ENCODE assay signal across 8 cellular contexts in genomic region chr7:28408105-28408973, GRCh38. TPM values are rescaled to one million over a fixed set of nuclear protein-coding genes. Genes with fewer than 3 reads are reported as not detected.
DNase-seq lines count a peak whose midpoint lies in the region; ATAC-seq, FAIRE-seq and TF ChIP-seq lines count a peak whose summit lies in the region.

No MANE protein-coding gene starts in this region.

- peaks cover 28% of the 10 kb centered on the region for H3K4me1 Mint-ChIP-seq in stimulated activated memory B cell treated with anti-CD40 and anti-IgM and Interleukin-4, amounts not matched to agents 10 μg/mL and 1 μg/mL and 100 μg/mL, for 72 hours

- H3K27me3 Mint-ChIP-seq in stimulated activated memory B cell treated with anti-CD40 and anti-IgM and Interleukin-4, amounts not matched to agents 10 μg/mL and 1 μg/mL and 100 μg/mL, for 72 hours: peaks cover 57% of the 10 kb centered on the region

- H3K4me1 ChIP-seq in keratinocyte (ENCODE audit: control insufficient read depth, extremely low read depth, insufficient read depth, low read length): peaks cover 39% of the 10 kb centered on the region

- no peaks in the 10 kb centered on the region for H3K9me3 ChIP-seq in keratinocyte (ENCODE audit: control insufficient read depth, low read depth, low read length)

- H4K20me1 ChIP-seq in keratinocyte (ENCODE audit: control insufficient read depth, extremely low read depth, insufficient read depth, low read length): no peaks in the 10 kb centered on the region

- dilution Hi-C loops in keratinocyte (cut with MboI; ENCODE audit: extremely low pct_ligation_motif_present, low sequenced_read_pairs): no loop called here

- no peak overlapping the region for H3K9ac ChIP-seq in keratinocyte (ENCODE audit: control insufficient read depth, extremely low read depth, insufficient read depth, low read length)

- TF ChIP-seq CTCF in keratinocyte (optimal IDR thresholded peaks at IDR 0.05 in 1 of 3, IDR thresholded peaks at IDR 0.05 in 1 of 3, conservative IDR thresholded peaks at IDR 0.05 in 1 of 3; ENCODE audit: extremely low read depth in 1 of 3, insufficient read depth in 2 of 3, low read length in 3 of 3): no peak

- H3K4me3 ChIP-seq in keratinocyte (ENCODE audit: control insufficient read depth in 2 of 3, extremely low read depth in 1 of 3, insufficient read depth in 2 of 3, low read depth in 1 of 3, low read length in 3 of 3): no peak overlapping the region

- ATAC-seq in HG02642 (IDR thresholded peaks at IDR 0.05; ENCODE audit: poor library complexity, unreplicated experiment): peak; percentile 10
- no peak for ATAC-seq in stimulated activated memory B cell treated with anti-CD40 and anti-IgM and Interleukin-4, amounts not matched to agents 10 μg/mL and 1 μg/mL and 100 μg/mL, for 72 hours
- ATAC-seq in GM19467 (IDR thresholded peaks at IDR 0.05; ENCODE audit: unreplicated experiment): no peak

- H3K4me2 ChIP-seq in keratinocyte (ENCODE audit: control insufficient read depth, extremely low read depth, insufficient read depth, low read depth, low read length): peak overlapping the region; percentile 11

- no peaks in the 10 kb centered on the region for H3K36me3 Mint-ChIP-seq in stimulated activated memory B cell treated with anti-CD40 and anti-IgM and Interleukin-4, amounts not matched to agents 10 μg/mL and 1 μg/mL and 100 μg/mL, for 72 hours

- no peak for FAIRE-seq in keratinocyte (lab: Jason Lieb, UNC)

- H3K27me3 ChIP-seq in keratinocyte (ENCODE audit: control insufficient read depth, extremely low read depth, insufficient read depth, low read length): peaks cover 22% of the 10 kb centered on the region

- peak overlapping the region; percentile 75 for H3K27ac Mint-ChIP-seq in stimulated activated memory B cell treated with anti-CD40 and anti-IgM and Interleukin-4, amounts not matched to agents 10 μg/mL and 1 μg/mL and 100 μg/mL, for 72 hours

- H3K27ac ChIP-seq in angular gyrus (ENCODE audit: low read depth, low read length): peak overlapping the region; percentile 83
- H3K27ac ChIP-seq in keratinocyte (ENCODE audit: control insufficient read depth, insufficient read depth, low read length): no peak overlapping the region

- H3K9me3 Mint-ChIP-seq in stimulated activated memory B cell treated with anti-CD40 and anti-IgM and Interleukin-4, amounts not matched to agents 10 μg/mL and 1 μg/mL and 100 μg/mL, for 72 hours: peaks cover 3% of the 10 kb centered on the region

- H3K4me3 Mint-ChIP-seq in stimulated activated memory B cell treated with anti-CD40 and anti-IgM and Interleukin-4, amounts not matched to agents 10 μg/mL and 1 μg/mL and 100 μg/mL, for 72 hours: peak overlapping the region; percentile 53

- DNase-seq in keratinocyte (ENCODE audit: low read depth, low spot score) (no peak), NCI-H524 (lab: John Stamatoyannopoulos, UW) (no peak)
- no peak for DNase-seq in stimulated activated CD4-positive, alpha-beta T cell treated with anti-CD3 and anti-CD28 coated beads, Interleukin-15, amount 100 ng/mL, for 24 hours
- no peak for DNase-seq in activated CD4-positive, CD25-positive, alpha-beta regulatory T cell (lab: John Stamatoyannopoulos, UW)

- H3K79me2 ChIP-seq in keratinocyte (ENCODE audit: control insufficient read depth, insufficient read depth, low read length): no peaks in the 10 kb centered on the region

- H3K36me3 ChIP-seq in keratinocyte (ENCODE audit: control insufficient read depth in 2 of 2, extremely low read depth in 1 of 2, insufficient read depth in 2 of 2, low read length in 2 of 2): no peaks in the 10 kb centered on the region

- H3K9me1 ChIP-seq in keratinocyte (ENCODE audit: control insufficient read depth, extremely low read depth, insufficient read depth, low read length): no peaks in the 10 kb centered on the region

- no peak overlapping the region for H2AFZ ChIP-seq in keratinocyte (ENCODE audit: control insufficient read depth, low read length)

RNA-seq across cellular contexts. Expression of gene CREB5, which starts 4.0 kb away (rescaled TPM):
- 4.3 to 7.9 TPM (median 4.6 TPM) in 3 replicates for polyA plus RNA-seq in keratinocyte
- 1.2 TPM for polyA plus RNA-seq in keratinocyte (2011; ENCODE audit: low read depth)
- 4.1 and 5.4 TPM in 2 replicates for polyA plus RNA-seq in keratinocyte (2011; cell fraction: cytosol; rRNA removed)
- 18.1 and 20.9 TPM in 2 replicates for polyA plus RNA-seq in keratinocyte (2011; cell fraction: nucleus; rRNA removed)
- 3.2 and 3.4 TPM in 2 replicates for polyA plus RNA-seq in keratinocyte (2012; ENCODE audit: low replicate concordance)
- polyA minus RNA-seq in keratinocyte: 14.1 to 30.0 TPM (median 18.6 TPM) in 3 replicates
- polyA minus RNA-seq in keratinocyte (2011; cell fraction: cytosol; rRNA and poly(A)+ RNA removed): 5.0 TPM
- polyA minus RNA-seq in keratinocyte (2011; cell fraction: nucleus; rRNA and poly(A)+ RNA removed): 23.1 and 37.5 TPM in 2 replicates
